ENCODE assay signal across 8 cellular contexts in genomic region chr14:50397461-50398196, GRCh38. TPM values are rescaled to one million over a fixed set of nuclear protein-coding genes. Genes with fewer than 3 reads are reported as not detected.
DNase-seq lines count a peak whose midpoint lies in the region; ATAC-seq, FAIRE-seq and TF ChIP-seq lines count a peak whose summit lies in the region.

No MANE protein-coding gene starts in this region.

- no peak for TF ChIP-seq CTCF in right atrium auricular region (IDR thresholded peaks at IDR 0.05)

- DNase-seq in Ammon's horn (ENCODE audit: low spot score) (peak; percentile 27), HTR-8/SVneo (ENCODE audit: insufficient read length, low spot score) (peak; percentile 35), right atrium auricular region (ENCODE audit: low spot score) (no peak), kidney glomerular epithelial cell (lab: John Stamatoyannopoulos, UW) (no peak)
- no peak for DNase-seq in activated naive CD8-positive, alpha-beta T cell treated with anti-CD3 and anti-CD28 coated beads, Interleukin-2, amount 10 ng/mL, durations not matched to agents 7 days and 5 days
- no peak for DNase-seq in stimulated activated CD4-positive, alpha-beta T cell treated with anti-CD3 and anti-CD28 coated beads, Interleukin-4, amount 100 ng/mL, for 4 hours

- peak overlapping the region; percentile 84 for H3K9ac ChIP-seq in skeletal muscle satellite cell (ENCODE audit: low read depth, low read length)

- H3K9me3 Mint-ChIP-seq in activated naive CD8-positive, alpha-beta T cell treated with anti-CD3 and anti-CD28 coated beads, Interleukin-2, amount 10 ng/mL, durations not matched to agents 7 days and 5 days = no peaks in the 10 kb centered on the region

- H3K4me2 ChIP-seq in skeletal muscle satellite cell (ENCODE audit: low read length) = peak overlapping the region; percentile 98

- H3K9me3 ChIP-seq in right atrium auricular region (no peaks in the 10 kb centered on the region), skeletal muscle satellite cell (replicated peaks; ENCODE audit: low read length) (no peaks in the 10 kb centered on the region)

- peak overlapping the region; percentile 63 to 66 for H3K4me3 ChIP-seq in right atrium auricular region
- H3K4me3 ChIP-seq in skeletal muscle satellite cell (ENCODE audit: low read length) = peak overlapping the region; percentile 79

- peak overlapping the region; percentile 83 for H3K4me3 Mint-ChIP-seq in activated naive CD8-positive, alpha-beta T cell treated with anti-CD3 and anti-CD28 coated beads, Interleukin-2, amount 10 ng/mL, durations not matched to agents 7 days and 5 days

- H3K27ac Mint-ChIP-seq in activated naive CD8-positive, alpha-beta T cell treated with anti-CD3 and anti-CD28 coated beads, Interleukin-2, amount 10 ng/mL, durations not matched to agents 7 days and 5 days = peak overlapping the region; percentile 10

- H3K4me1 ChIP-seq in right atrium auricular region (peaks cover 0 to 10% of the 10 kb centered on the region in 2 donors), skeletal muscle satellite cell (ENCODE audit: control insufficient read depth, insufficient read depth, low read length) (peaks cover 31% of the 10 kb centered on the region)

- H3K27me3 ChIP-seq in right atrium auricular region = no peaks in the 10 kb centered on the region
- no peaks in the 10 kb centered on the region for H3K27me3 ChIP-seq in skeletal muscle satellite cell (ENCODE audit: control insufficient read depth, insufficient read depth, low read length)

- H3K36me3 ChIP-seq in right atrium auricular region = no peaks in the 10 kb centered on the region
- no peaks in the 10 kb centered on the region for H3K36me3 ChIP-seq in skeletal muscle satellite cell (ENCODE audit: insufficient read depth, low read length)

- H3K36me3 Mint-ChIP-seq in activated naive CD8-positive, alpha-beta T cell treated with anti-CD3 and anti-CD28 coated beads, Interleukin-2, amount 10 ng/mL, durations not matched to agents 7 days and 5 days = peaks cover 2% of the 10 kb centered on the region

- POLR2A ChIA-PET in activated naive CD8-positive, alpha-beta T cell treated with anti-CD3 and anti-CD28 coated beads, Interleukin-2, amount 10 ng/mL, durations not matched to agents 7 days and 5 days (lab: Charles Lee) = interaction anchor here (1.2 kb wide), 1 partner anchor 34 kb away, joined by 4 read pairs; no protein-coding TSS in a partner anchor

- peak overlapping the region; percentile 58 to 68 for H3K27ac ChIP-seq in right atrium auricular region

- H3K4me1 Mint-ChIP-seq in activated naive CD8-positive, alpha-beta T cell treated with anti-CD3 and anti-CD28 coated beads, Interleukin-2, amount 10 ng/mL, durations not matched to agents 7 days and 5 days = peaks cover 17% of the 10 kb centered on the region

- no peak for FAIRE-seq in HTR-8/SVneo (lab: Jason Lieb, UNC)

- peaks cover 4% of the 10 kb centered on the region for H3K27me3 Mint-ChIP-seq in activated naive CD8-positive, alpha-beta T cell treated with anti-CD3 and anti-CD28 coated beads, Interleukin-2, amount 10 ng/mL, durations not matched to agents 7 days and 5 days

- ATAC-seq in activated naive CD8-positive, alpha-beta T cell treated with anti-CD3 and anti-CD28 coated beads, Interleukin-2, amount 10 ng/mL, durations not matched to agents 7 days and 5 days (ENCODE audit: low read depth) = no peak
- no peak for ATAC-seq in HG02642 (IDR thresholded peaks at IDR 0.05; ENCODE audit: poor library complexity, unreplicated experiment)

RNA-seq across cellular contexts. Expression of gene CDKL1, which starts 0.9 kb away (rescaled TPM):
- total RNA-seq in activated naive CD8-positive, alpha-beta T cell treated with anti-CD3 and anti-CD28 coated beads, Interleukin-2, amount 10 ng/mL, durations not matched to agents 7 days and 5 days = 10 to 100 TPM; 12.1 to 13.7 TPM
- total RNA-seq in right atrium auricular region = 1 to 10 TPM; 2.4 to 4.6 TPM
- total RNA-seq in skeletal muscle satellite cell (2012; rRNA removed) = 9.9 and 15.3 TPM in 2 replicates

Comparison
In these comparisons a context has a peak if more than half of its experiments do, and no peak if none do; other contexts are left out.
1. DNase-seq: peak in Ammon's horn (single experiment) and HTR-8/SVneo (single experiment); none in activated naive CD8-positive, alpha-beta T cell treated with anti-CD3 and anti-CD28 coated beads, Interleukin-2, amount 10 ng/mL, durations not matched to agents 7 days and 5 days (single experiment), right atrium auricular region (single experiment), stimulated activated CD4-positive, alpha-beta T cell treated with anti-CD3 and anti-CD28 coated beads, Interleukin-4, amount 100 ng/mL, for 4 hours (0 of 2) and kidney glomerular epithelial cell (single experiment).